8 cellular contexts compared by ENCODE assay signal in the genomic region with DNA sequence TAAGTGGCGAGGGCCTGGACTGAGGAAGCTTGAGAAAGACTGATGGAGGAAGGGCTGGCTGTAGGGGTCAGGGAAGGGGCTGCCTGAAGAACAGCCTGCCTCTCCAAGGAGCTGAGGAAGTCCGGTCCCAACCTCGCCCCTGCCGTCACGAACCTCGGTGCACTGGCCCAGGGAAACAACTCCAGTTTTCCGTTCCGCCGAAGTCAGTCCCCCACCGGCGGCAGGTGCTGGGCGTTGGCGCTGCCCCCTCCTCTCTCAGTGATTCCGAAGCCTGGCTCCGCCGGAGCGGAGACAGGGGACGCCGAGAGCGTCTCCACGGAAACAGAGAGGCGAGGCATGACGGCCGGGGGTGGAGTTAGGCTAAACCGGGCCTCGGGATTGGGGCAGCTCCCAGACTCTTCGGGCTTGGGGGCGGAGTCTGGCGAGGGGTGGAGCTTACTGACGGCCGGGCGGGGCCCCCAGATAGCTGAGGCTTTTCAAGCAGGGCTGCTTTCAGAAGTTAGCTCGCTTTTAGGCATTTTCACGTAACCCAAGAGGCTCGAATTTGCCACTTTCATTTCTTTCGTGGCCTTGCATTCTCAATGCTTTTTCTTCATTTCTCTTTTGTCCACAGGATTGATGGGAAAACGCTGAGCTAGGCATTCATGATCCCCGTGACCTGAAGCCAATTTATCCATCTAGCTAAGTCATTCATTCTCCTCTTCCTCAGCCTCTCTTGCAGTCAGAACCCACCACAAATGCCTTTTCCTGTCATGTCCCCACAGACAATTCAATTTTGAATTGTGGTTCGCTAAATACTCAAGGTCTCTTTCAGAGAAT. TPM values are rescaled to one million over a fixed set of nuclear protein-coding genes. Genes with fewer than 3 reads are reported as not detected.
DNase-seq lines count a peak whose midpoint lies in the region; ATAC-seq and TF ChIP-seq lines count a peak whose summit lies in the region.

A gene with protein sequence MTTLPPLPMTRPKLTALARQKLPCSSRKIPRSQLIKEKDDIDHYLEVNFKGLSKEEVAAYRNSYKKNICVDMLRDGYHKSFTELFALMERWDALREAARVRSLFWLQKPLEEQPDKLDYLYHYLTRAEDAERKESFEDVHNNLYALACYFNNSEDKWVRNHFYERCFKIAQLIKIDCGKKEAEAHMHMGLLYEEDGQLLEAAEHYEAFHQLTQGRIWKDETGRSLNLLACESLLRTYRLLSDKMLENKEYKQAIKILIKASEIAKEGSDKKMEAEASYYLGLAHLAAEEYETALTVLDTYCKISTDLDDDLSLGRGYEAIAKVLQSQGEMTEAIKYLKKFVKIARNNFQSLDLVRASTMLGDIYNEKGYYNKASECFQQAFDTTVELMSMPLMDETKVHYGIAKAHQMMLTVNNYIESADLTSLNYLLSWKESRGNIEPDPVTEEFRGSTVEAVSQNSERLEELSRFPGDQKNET (minus strand): TSS at position 309 of the 819 bp plus-strand sequence. CDS start 5,969 bp downstream, outside the sequence.

- H3K36me3 ChIP-seq in RWPE2 (ENCODE audit: low read depth) = no peaks in the 10 kb centered on the region

- no peaks in the 10 kb centered on the region for H3K9me3 Mint-ChIP-seq in neural crest cell
- no peaks in the 10 kb centered on the region for H3K9me3 Mint-ChIP-seq in stimulated activated naive CD8-positive, alpha-beta T cell treated with anti-CD3 and anti-CD28 coated beads, Interleukin-15, Interleukin-2, amounts not matched to agents 100 ng/mL and 50 ng/mL, for 24 hours

- H3K4me1 ChIP-seq in RWPE2 (ENCODE audit: insufficient read depth, poor library complexity, severe bottlenecking) (no peaks in the 10 kb centered on the region), foreskin keratinocyte (no peaks in the 10 kb centered on the region)

- peak within 1 kb of the TSS; percentile 63 for H3K4me3 Mint-ChIP-seq in neural crest cell
- H3K4me3 Mint-ChIP-seq in stimulated activated naive CD8-positive, alpha-beta T cell treated with anti-CD3 and anti-CD28 coated beads, Interleukin-15, Interleukin-2, amounts not matched to agents 100 ng/mL and 50 ng/mL, for 24 hours = peak within 1 kb of the TSS; percentile 83

- no peaks in the 10 kb centered on the region for H3K9me3 ChIP-seq in RWPE2 (ENCODE audit: severe bottlenecking)

- H3K27me3 Mint-ChIP-seq in neural crest cell (ENCODE audit: low read depth) = peaks cover 71% of the 10 kb centered on the region
- H3K27me3 Mint-ChIP-seq in stimulated activated naive CD8-positive, alpha-beta T cell treated with anti-CD3 and anti-CD28 coated beads, Interleukin-15, Interleukin-2, amounts not matched to agents 100 ng/mL and 50 ng/mL, for 24 hours = peaks cover 16% of the 10 kb centered on the region

- no peaks in the 10 kb centered on the region for H3K36me3 Mint-ChIP-seq in neural crest cell (ENCODE audit: low read depth)
- H3K36me3 Mint-ChIP-seq in stimulated activated naive CD8-positive, alpha-beta T cell treated with anti-CD3 and anti-CD28 coated beads, Interleukin-15, Interleukin-2, amounts not matched to agents 100 ng/mL and 50 ng/mL, for 24 hours (ENCODE audit: low read depth) = no peaks in the 10 kb centered on the region

- H3K4me1 Mint-ChIP-seq in neural crest cell = peaks cover 6% of the 10 kb centered on the region
- peaks cover 22% of the 10 kb centered on the region for H3K4me1 Mint-ChIP-seq in stimulated activated naive CD8-positive, alpha-beta T cell treated with anti-CD3 and anti-CD28 coated beads, Interleukin-15, Interleukin-2, amounts not matched to agents 100 ng/mL and 50 ng/mL, for 24 hours (ENCODE audit: low read depth)

- TF ChIP-seq CTCF in RWPE2 (IDR thresholded peaks at IDR 0.05; ENCODE audit: poor library complexity, severe bottlenecking) (no peak), foreskin keratinocyte (conservative IDR thresholded peaks at IDR 0.05) (no peak), neural crest cell (conservative IDR thresholded peaks at IDR 0.05) (no peak)

- DNase-seq in DMS53 treated with DMSO at 0.1 percent for 48 hours (lab: John Stamatoyannopoulos, UW; ENCODE audit: unreplicated experiment) (peak; percentile 59), KBM-7 (peak; percentile 93), RWPE2 (ENCODE audit: low spot score) (peak; percentile 92), activated gamma-delta T cell treated with Interleukin-2 at 50 U/mL for 16 hours (peak; percentile 76), foreskin keratinocyte (peak; percentile 32 to 68), neural crest cell (ENCODE audit: low read depth, low spot score) (peak; percentile 93)

- peaks cover 2% of the 10 kb centered on the region for H3K27me3 ChIP-seq in RWPE2 (ENCODE audit: insufficient read depth, poor library complexity, severe bottlenecking)
- H3K27me3 ChIP-seq in foreskin keratinocyte = peaks cover 59% of the 10 kb centered on the region

- in situ Hi-C loops in KBM-7 (cut with MboI; ENCODE audit: low pct_unique_long_range_greater_than_20kb, low sequenced_read_pairs) = no loop called here

- ATAC-seq in GM21737 (IDR thresholded peaks at IDR 0.05; ENCODE audit: unreplicated experiment) = peak; percentile 100
- peak; percentile 100 for ATAC-seq in RWPE2 (ENCODE audit: low read depth)
- ATAC-seq in foreskin keratinocyte = peak; percentile 100

- peak within 1 kb of the TSS; percentile 31 for H3K4me3 ChIP-seq in RWPE2 (ENCODE audit: severe bottlenecking)

- H3K27ac ChIP-seq in RWPE2 (ENCODE audit: poor library complexity, severe bottlenecking) (no peak within 1 kb of the TSS), foreskin keratinocyte (no peak within 1 kb of the TSS)

- H3K27ac Mint-ChIP-seq in neural crest cell (ENCODE audit: unreplicated experiment) = no peak within 1 kb of the TSS
- no peak within 1 kb of the TSS for H3K27ac Mint-ChIP-seq in stimulated activated naive CD8-positive, alpha-beta T cell treated with anti-CD3 and anti-CD28 coated beads, Interleukin-15, Interleukin-2, amounts not matched to agents 100 ng/mL and 50 ng/mL, for 24 hours

RNA-seq across cellular contexts. Expression of the gene that starts here (rescaled TPM):
- total RNA-seq in foreskin keratinocyte (not detected in 2 replicates), neural crest cell (not detected in 2 replicates)
- polyA plus RNA-seq in foreskin keratinocyte = not detected in 2 replicates

Comparison
In these comparisons a context has a peak if more than half of its experiments do, and no peak if none do; other contexts are left out.
1. Peak in DNase-seq and ATAC-seq in foreskin keratinocyte; RNA of the gene not detected or under 1 TPM.
2. Peak in DNase-seq in neural crest cell; RNA of the gene not detected or under 1 TPM.